17 cellular contexts compared by ENCODE assay signal in genomic region chr9:90974007-90974406, GRCh38.
DNase-seq lines count a peak whose midpoint lies in the region; ATAC-seq and TF ChIP-seq lines count a peak whose summit lies in the region.
"Had no signal": no experiment of that assay in that cellular context is flagged by ENCODE, and none has a peak within 500 bp of the region (broad histone marks: within the 10 kb centered on the region; RNA-seq: fewer than 3 reads in every experiment).

No MANE protein-coding gene starts in this region.

- no peaks in the 10 kb centered on the region for H3K9me3 Mint-ChIP-seq in WTC11
- no peaks in the 10 kb centered on the region for H3K9me3 Mint-ChIP-seq in activated naive CD4-positive, alpha-beta T cell treated with anti-CD3 and anti-CD28 coated beads, Interleukin-2, amount 50 U/mL, for 72 hours
- H3K9me3 Mint-ChIP-seq: activated naive CD8-positive, alpha-beta T cell treated with anti-CD3 and anti-CD28 coated beads, Interleukin-2, amount 10 ng/mL, durations not matched to agents 7 days and 5 days; activated T-cell treated with anti-CD3 and anti-CD28 coated beads, Interleukin-2, amount 50 U/mL, for 72 hours; neural progenitor cell; stimulated activated naive B cell treated with anti-CD40 and anti-IgM and Interleukin-4, amounts not matched to agents 10 μg/mL and 1 μg/mL and 100 μg/mL, for 72 hours had no signal

- H3K9me3 ChIP-seq in BLaER1 treated with 17β-estradiol and CSF1 and Interleukin-3, amounts not matched to agents 10 nM and 100 nM (replicated peaks in 1 of 11) = peaks cover 0 to 2% (median 0%) of the 10 kb centered on the region in 11 experiments; a peak in 3 of 22 replicates
- H3K9me3 ChIP-seq in mucosa of descending colon (no peaks in the 10 kb centered on the region), Peyer's patch (no peaks in the 10 kb centered on the region)

- H4K20me1 ChIP-seq in BLaER1 treated with 17β-estradiol and CSF1 and Interleukin-3, amounts not matched to agents 10 nM and 100 nM = no peaks in the 10 kb centered on the region

- peak overlapping the region in 10 of 11 experiments; percentile 16 to 99 (median 98); a peak in 19 of 22 replicates for H3K27ac ChIP-seq in BLaER1 treated with 17β-estradiol and CSF1 and Interleukin-3, amounts not matched to agents 10 nM and 100 nM
- H3K27ac ChIP-seq in epithelial cell of prostate (peak overlapping the region; percentile 10), Peyer's patch (no peak overlapping the region)
- H3K27ac ChIP-seq: neural progenitor cell had no signal

- CTCF ChIA-PET in WTC11 (lab: Charles Lee) = no interaction called here

- peaks cover 44 to 100% (median 96%) of the 10 kb centered on the region in 10 experiments for H3K4me1 ChIP-seq in BLaER1 treated with 17β-estradiol and CSF1 and Interleukin-3, amounts not matched to agents 10 nM and 100 nM
- peaks cover 3% of the 10 kb centered on the region for H3K4me1 ChIP-seq in mucosa of descending colon (ENCODE audit: low read depth)
- H3K4me1 ChIP-seq in Peyer's patch = no peaks in the 10 kb centered on the region

- peak overlapping the region; percentile 6 to 85 (median 80); a peak in 20 of 22 replicates for H3K4me2 ChIP-seq in BLaER1 treated with 17β-estradiol and CSF1 and Interleukin-3, amounts not matched to agents 10 nM and 100 nM
- H3K4me2 ChIP-seq: neural progenitor cell had no signal

- POLR2A ChIA-PET in WTC11 (lab: Charles Lee) = no interaction called here

- H3K36me3 Mint-ChIP-seq in WTC11 = no peaks in the 10 kb centered on the region
- no peaks in the 10 kb centered on the region for H3K36me3 Mint-ChIP-seq in activated naive CD4-positive, alpha-beta T cell treated with anti-CD3 and anti-CD28 coated beads, Interleukin-2, amount 50 U/mL, for 72 hours
- H3K36me3 Mint-ChIP-seq: activated naive CD8-positive, alpha-beta T cell treated with anti-CD3 and anti-CD28 coated beads, Interleukin-2, amount 10 ng/mL, durations not matched to agents 7 days and 5 days; neural progenitor cell; stimulated activated naive B cell treated with anti-CD40 and anti-IgM and Interleukin-4, amounts not matched to agents 10 μg/mL and 1 μg/mL and 100 μg/mL, for 72 hours had no signal

- H3K27ac Mint-ChIP-seq in WTC11 = 0 out of 2 replicates have a peak overlapping the region, but pooled peaks have one; percentile 28
- no peak overlapping the region for H3K27ac Mint-ChIP-seq in activated naive CD4-positive, alpha-beta T cell treated with anti-CD3 and anti-CD28 coated beads, Interleukin-2, amount 50 U/mL, for 72 hours
- H3K27ac Mint-ChIP-seq: activated naive CD8-positive, alpha-beta T cell treated with anti-CD3 and anti-CD28 coated beads, Interleukin-2, amount 10 ng/mL, durations not matched to agents 7 days and 5 days; activated T-cell treated with anti-CD3 and anti-CD28 coated beads, Interleukin-2, amount 50 U/mL, for 72 hours; neural progenitor cell; stimulated activated naive B cell treated with anti-CD40 and anti-IgM and Interleukin-4, amounts not matched to agents 10 μg/mL and 1 μg/mL and 100 μg/mL, for 72 hours had no signal

- no peak for ATAC-seq in WTC11
- peak; percentile 29 for ATAC-seq in mucosa of descending colon
- no peak for ATAC-seq in activated naive CD4-positive, alpha-beta T cell treated with anti-CD3 and anti-CD28 coated beads, Interleukin-2, amount 50 U/mL, for 72 hours
- ATAC-seq in GM21515 (IDR thresholded peaks at IDR 0.05; ENCODE audit: unreplicated experiment) = no peak
- ATAC-seq: activated T-cell treated with anti-CD3 and anti-CD28 coated beads, Interleukin-2, amount 50 U/mL, for 72 hours; stimulated activated naive B cell treated with anti-CD40 and anti-IgM and Interleukin-4, amounts not matched to agents 10 μg/mL and 1 μg/mL and 100 μg/mL, for 72 hours had no signal

- TF ChIP-seq POLR2A in Peyer's patch (IDR thresholded peaks at IDR 0.05) = no peak

- H3K4me3 Mint-ChIP-seq in WTC11 = no peak overlapping the region
- H3K4me3 Mint-ChIP-seq: activated naive CD8-positive, alpha-beta T cell treated with anti-CD3 and anti-CD28 coated beads, Interleukin-2, amount 10 ng/mL, durations not matched to agents 7 days and 5 days; activated T-cell treated with anti-CD3 and anti-CD28 coated beads, Interleukin-2, amount 50 U/mL, for 72 hours; neural progenitor cell; stimulated activated naive B cell treated with anti-CD40 and anti-IgM and Interleukin-4, amounts not matched to agents 10 μg/mL and 1 μg/mL and 100 μg/mL, for 72 hours had no signal

- intact Hi-C loops in mucosa of descending colon (cut with DNase I, micrococcal nuclease) = no loop called here

- H3K27me3 ChIP-seq in BLaER1 treated with 17β-estradiol and CSF1 and Interleukin-3, amounts not matched to agents 10 nM and 100 nM = no peaks in the 10 kb centered on the region
- H3K27me3 ChIP-seq in Peyer's patch = no peaks in the 10 kb centered on the region
- H3K27me3 ChIP-seq: neural progenitor cell had no signal

- 0 out of 2 replicates have a peak, but pooled peaks cover 5% of the 10 kb centered on the region for H3K4me1 Mint-ChIP-seq in WTC11

- H3K4me3 ChIP-seq in BLaER1 treated with 17β-estradiol and CSF1 and Interleukin-3, amounts not matched to agents 10 nM and 100 nM = no peak overlapping the region; a peak in 1 of 20 replicates
- no peak overlapping the region for H3K4me3 ChIP-seq in mucosa of descending colon
- no peak overlapping the region for H3K4me3 ChIP-seq in Peyer's patch
- H3K4me3 ChIP-seq: neural progenitor cell had no signal

- DNase-seq in WTC11 (ENCODE audit: low spot score) (no peak), epithelial cell of prostate (ENCODE audit: low read depth, low spot score) (no peak), mucosa of descending colon (no peak), LoVo (ENCODE audit: low spot score) (no peak), Peyer's patch (no peak)
- no peak for DNase-seq in activated naive CD4-positive, alpha-beta T cell treated with anti-CD3 and anti-CD28 coated beads, Interleukin-2, amount 50 U/mL, for 72 hours (ENCODE audit: low spot score in 2 of 2)
- DNase-seq: ACHN; activated CD8-positive, alpha-beta memory T cell treated with anti-CD3 and anti-CD28 coated beads for 24 hours; activated naive CD8-positive, alpha-beta T cell treated with anti-CD3 and anti-CD28 coated beads, Interleukin-2, amount 10 ng/mL, durations not matched to agents 7 days and 5 days; activated T-cell treated with anti-CD3 and anti-CD28 coated beads, Interleukin-2, amount 50 U/mL, for 72 hours; foreskin melanocyte; NCI-H2081; NCI-H524; stimulated activated naive B cell treated with anti-CD40 and anti-IgM and Interleukin-4, amounts not matched to agents 10 μg/mL and 1 μg/mL and 100 μg/mL, for 72 hours had no signal

- TF ChIP-seq CTCF in WTC11 (IDR thresholded peaks at IDR 0.05) (no peak), mucosa of descending colon (IDR thresholded peaks at IDR 0.05) (no peak), Peyer's patch (IDR thresholded peaks at IDR 0.05) (no peak)

- no peaks in the 10 kb centered on the region for H3K27me3 Mint-ChIP-seq in WTC11 (ENCODE audit: low read depth)

- H3K36me3 ChIP-seq in BLaER1 treated with 17β-estradiol and CSF1 and Interleukin-3, amounts not matched to agents 10 nM and 100 nM = no peaks in the 10 kb centered on the region
- no peaks in the 10 kb centered on the region for H3K36me3 ChIP-seq in mucosa of descending colon (ENCODE audit: low read depth)
- no peaks in the 10 kb centered on the region for H3K36me3 ChIP-seq in Peyer's patch
- H3K36me3 ChIP-seq: neural progenitor cell had no signal

- peak overlapping the region in 9 of 11 experiments; percentile 64 to 92 (median 91); a peak in 17 of 22 replicates for H3K9ac ChIP-seq in BLaER1 treated with 17β-estradiol and CSF1 and Interleukin-3, amounts not matched to agents 10 nM and 100 nM
- H3K9ac ChIP-seq: neural progenitor cell had no signal

TF ChIP-seq in WTC11, 78 proteins besides CTCF, POLR2A, EP300 and RAD21:
- TF ChIP-seq JAZF1 (CRISPR knock-in tag; IDR thresholded peaks at IDR 0.05) (no peak), ZBTB21 (CRISPR knock-in tag; IDR thresholded peaks at IDR 0.05; ENCODE audit: borderline replicate concordance) (no peak), ELF4 (CRISPR knock-in tag; IDR thresholded peaks at IDR 0.05; ENCODE audit: low read depth) (no peak), ATF6 (CRISPR knock-in tag; IDR thresholded peaks at IDR 0.05) (no peak), ZNF263 (CRISPR knock-in tag; IDR thresholded peaks at IDR 0.05; ENCODE audit: low read depth) (no peak), JUN (CRISPR knock-in tag; IDR thresholded peaks at IDR 0.05) (no peak), ATF2 (CRISPR knock-in tag; IDR thresholded peaks at IDR 0.05; ENCODE audit: borderline replicate concordance, low read depth) (no peak)

Comparison
In these comparisons a context has a peak if more than half of its experiments do, and no peak if none do; other contexts are left out.
1. H3K27ac ChIP-seq: peak in BLaER1 treated with 17β-estradiol and CSF1 and Interleukin-3, amounts not matched to agents 10 nM and 100 nM (10 of 11) and epithelial cell of prostate (single experiment); none in Peyer's patch (0 of 4).